14 cellular contexts compared by ENCODE assay signal in genomic region chr6:87905101-87905517, GRCh38.
DNase-seq lines count a peak whose midpoint lies in the region; ATAC-seq and TF ChIP-seq lines count a peak whose summit lies in the region.
"Had no signal": no experiment of that assay in that cellular context is flagged by ENCODE, and none has a peak within 500 bp of the region (broad histone marks: within the 10 kb centered on the region; RNA-seq: fewer than 3 reads in every experiment).

No MANE protein-coding gene starts in this region.

- no peak overlapping the region for H3K4me3 ChIP-seq in OCI-LY1 (ENCODE audit: low read depth, low read length, poor library complexity, severe bottlenecking)
- H3K4me3 ChIP-seq in SJCRH30: no peak overlapping the region
- H3K4me3 ChIP-seq: BLaER1, PC-9 had no signal

- H3K27ac ChIP-seq in OCI-LY1 (ENCODE audit: low read depth, low read length, poor library complexity, severe bottlenecking) (peak overlapping the region; percentile 87), SJCRH30 (no peak overlapping the region)
- H3K27ac ChIP-seq: BLaER1, PC-9 had no signal

- ATAC-seq in GM18498 (IDR thresholded peaks at IDR 0.05; ENCODE audit: unreplicated experiment) (peak; percentile 84), GM19468 (IDR thresholded peaks at IDR 0.05; ENCODE audit: extremely low read depth, unreplicated experiment) (peak; percentile 93), HG03025 (IDR thresholded peaks at IDR 0.05; ENCODE audit: low FRiP score, unreplicated experiment) (peak; percentile 86)

- peak overlapping the region; percentile 44 for H3K4me2 ChIP-seq in OCI-LY1 (ENCODE audit: low read length)
- H3K4me2 ChIP-seq: BLaER1, PC-9 had no signal

- H3K9me3 ChIP-seq in OCI-LY1 (ENCODE audit: low read length) (no peaks in the 10 kb centered on the region), SJCRH30 (replicated peaks) (no peaks in the 10 kb centered on the region)
- H3K9me3 ChIP-seq: BLaER1 had no signal

- H3K9me2 ChIP-seq in OCI-LY1 (ENCODE audit: low read depth, low read length): no peaks in the 10 kb centered on the region

- H2AFZ ChIP-seq in OCI-LY1 (ENCODE audit: low read length): no peak overlapping the region
- H2AFZ ChIP-seq: PC-9 had no signal

- no peaks in the 10 kb centered on the region for H3K79me2 ChIP-seq in OCI-LY1 (ENCODE audit: insufficient read depth, low read length)

- no peaks in the 10 kb centered on the region for H3F3A ChIP-seq in OCI-LY1 (ENCODE audit: insufficient read depth, low read length)

- no peak for DNase-seq in DMS53 (lab: John Stamatoyannopoulos, UW)
- no peak for DNase-seq in NCI-H187 treated with DMSO at 0.1 percent for 48 hours (lab: John Stamatoyannopoulos, UW)
- no peak for DNase-seq in SJCRH30
- DNase-seq in NCI-H1092 treated with DMSO at 0.1 percent for 48 hours (lab: John Stamatoyannopoulos, UW): no peak
- DNase-seq: activated CD4-positive, alpha-beta T cell treated with anti-CD3 and anti-CD28 coated beads for 1 hour; activated naive CD8-positive, alpha-beta T cell treated with anti-CD3 and anti-CD28 coated beads, Interleukin-2, amount 10 ng/mL, durations not matched to agents 7 days and 5 days; KG1; kidney glomerular epithelial cell; PC-9 had no signal

- H3K27me3 ChIP-seq in OCI-LY1 (ENCODE audit: insufficient read depth, low read length) (no peaks in the 10 kb centered on the region), SJCRH30 (no peaks in the 10 kb centered on the region)
- H3K27me3 ChIP-seq: BLaER1 had no signal

- H3K4me1 ChIP-seq in OCI-LY1 (ENCODE audit: insufficient read depth, low read length, severe bottlenecking): peaks cover 64% of the 10 kb centered on the region
- H3K4me1 ChIP-seq in SJCRH30: peaks cover 27% of the 10 kb centered on the region

- TF ChIP-seq CTCF in OCI-LY1 (IDR thresholded peaks at IDR 0.05; ENCODE audit: low read length): no peak

- H3K9ac ChIP-seq in OCI-LY1 (ENCODE audit: low read length): peak overlapping the region; percentile 51
- H3K9ac ChIP-seq: BLaER1 had no signal

- H3K36me3 ChIP-seq in OCI-LY1 (ENCODE audit: insufficient read depth, low read length): no peaks in the 10 kb centered on the region
- no peaks in the 10 kb centered on the region for H3K36me3 ChIP-seq in SJCRH30
- H3K36me3 ChIP-seq: BLaER1 had no signal

- no peaks in the 10 kb centered on the region for H4K20me1 ChIP-seq in OCI-LY1 (ENCODE audit: insufficient read depth, low read length)
- H4K20me1 ChIP-seq: BLaER1 had no signal
